15 cellular contexts compared by ENCODE assay signal in the genomic region with DNA sequence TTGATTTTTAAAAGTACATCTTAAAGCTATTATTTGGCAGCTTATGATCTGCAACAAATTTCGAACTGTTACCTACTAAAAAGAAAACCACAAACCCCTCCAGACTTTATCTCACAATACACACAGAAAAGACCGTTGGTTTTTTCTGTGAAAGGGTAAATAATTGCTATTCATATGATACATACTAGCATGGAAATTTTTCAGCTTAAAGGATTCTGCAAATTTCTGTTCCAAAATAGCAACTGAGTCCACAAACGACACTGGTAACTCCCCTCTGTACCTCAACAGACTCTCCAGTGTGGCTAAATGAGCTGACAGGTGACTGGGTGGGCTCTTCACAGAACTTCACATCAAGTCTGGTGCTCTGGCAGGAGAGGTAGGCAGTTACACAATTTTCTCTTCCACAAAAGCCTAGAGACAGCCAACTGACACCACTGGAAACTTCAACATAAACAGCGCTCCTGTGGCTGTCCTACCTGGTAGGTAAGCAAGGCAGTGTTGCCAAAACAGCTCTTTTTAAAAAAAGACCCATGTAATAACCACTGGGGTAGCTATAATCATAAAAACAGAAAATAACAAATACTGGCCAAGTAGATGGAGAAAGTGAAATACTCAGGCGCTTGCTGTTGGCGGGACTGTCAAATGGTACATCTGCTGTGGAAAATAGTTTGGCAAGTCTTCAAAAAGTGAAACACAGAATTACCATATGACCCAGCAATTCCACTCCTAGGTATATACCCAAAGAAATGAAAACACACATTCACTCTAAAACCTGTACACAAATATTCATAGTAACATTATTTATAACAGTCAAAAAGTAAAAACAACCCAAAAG. TPM values are rescaled to one million over a fixed set of nuclear protein-coding genes. Genes with fewer than 3 reads are reported as not detected.
DNase-seq lines count a peak whose midpoint lies in the region; ATAC-seq and TF ChIP-seq lines count a peak whose summit lies in the region.
"Had no signal": no experiment of that assay in that cellular context is flagged by ENCODE, and none has a peak within 500 bp of the region (broad histone marks: within the 10 kb centered on the region; RNA-seq: fewer than 3 reads in every experiment).

No MANE protein-coding gene starts in this region.

- no peaks in the 10 kb centered on the region for H3K9me3 Mint-ChIP-seq in activated CD4-positive, alpha-beta T cell treated with anti-CD3 and anti-CD28 coated beads for 36 hours (ENCODE audit: low read depth)
- H3K9me3 Mint-ChIP-seq in activated naive CD8-positive, alpha-beta T cell treated with anti-CD3 and anti-CD28 coated beads, Interleukin-2, amount 10 ng/mL, durations not matched to agents 7 days and 5 days = no peaks in the 10 kb centered on the region
- H3K9me3 Mint-ChIP-seq in neural progenitor cell = peaks cover 32% of the 10 kb centered on the region

- H3F3A ChIP-seq in neural progenitor cell (ENCODE audit: low read depth) = no peaks in the 10 kb centered on the region

- H3K9ac ChIP-seq in neural progenitor cell = no peak overlapping the region

- ATAC-seq in activated CD4-positive, alpha-beta T cell treated with anti-CD3 and anti-CD28 coated beads for 36 hours = no peak
- no peak for ATAC-seq in activated naive CD8-positive, alpha-beta T cell treated with anti-CD3 and anti-CD28 coated beads, Interleukin-2, amount 10 ng/mL, durations not matched to agents 7 days and 5 days (ENCODE audit: low read depth)
- ATAC-seq in GM18867 (IDR thresholded peaks at IDR 0.05; ENCODE audit: unreplicated experiment) = no peak

- H3K79me2 ChIP-seq in neural progenitor cell (ENCODE audit: low read depth) = peaks cover 97% of the 10 kb centered on the region

- TF ChIP-seq CTCF in neural progenitor cell (IDR thresholded peaks at IDR 0.05) = no peak

- intact Hi-C loops in activated CD4-positive, alpha-beta T cell treated with anti-CD3 and anti-CD28 coated beads for 36 hours (cut with DNase I, micrococcal nuclease) = loop anchor here in 1 of 2 experiments (5.0 kb wide), 1 partner anchor 319 kb away; no protein-coding TSS in a partner anchor

- H3K27me3 ChIP-seq in neural progenitor cell = no peaks in the 10 kb centered on the region

- no peak overlapping the region for H3K27ac ChIP-seq in neural progenitor cell

- no peak for DNase-seq in activated CD4-positive, alpha-beta T cell treated with anti-CD3 and anti-CD28 coated beads for 36 hours
- no peak for DNase-seq in activated CD4-positive, alpha-beta T cell treated with anti-CD3 and anti-CD28 coated beads for 48 hours
- DNase-seq in NCI-H446 (lab: John Stamatoyannopoulos, UW) = peak; percentile 33 to 81
- DNase-seq in activated naive CD8-positive, alpha-beta T cell treated with anti-CD3 and anti-CD28 coated beads, Interleukin-2, amount 10 ng/mL, durations not matched to agents 7 days and 5 days = no peak
- no peak for DNase-seq in neural progenitor cell (ENCODE audit: low spot score)
- DNase-seq in T-helper 9 cell = no peak
- DNase-seq in epidermal melanocyte (ENCODE audit: insufficient read length, low spot score) = no peak
- DNase-seq: 8988T; activated CD4-positive, alpha-beta T cell treated with anti-CD3 and anti-CD28 coated beads, Interleukin-2, amount 50 U/mL, for 1 hour; anterior cingulate cortex; MV-4-11; NCI-H510A; SHP77; stimulated activated CD4-positive, alpha-beta T cell treated with anti-CD3 and anti-CD28 coated beads, Interleukin-4, amount 100 ng/mL, for 4 hours had no signal

- H4K20me1 ChIP-seq in neural progenitor cell (ENCODE audit: low read depth) = peaks cover 62% of the 10 kb centered on the region

- H3K9me3 ChIP-seq in neural progenitor cell (ENCODE audit: low read depth) = no peaks in the 10 kb centered on the region

- POLR2A ChIA-PET in activated CD4-positive, alpha-beta T cell treated with anti-CD3 and anti-CD28 coated beads for 36 hours (lab: Charles Lee) = interaction anchor here (0.6 to 1.4 kb wide), 2 partner anchors 37 to 84 kb away, joined by 3 read pairs; no protein-coding TSS in a partner anchor
- POLR2A ChIA-PET in activated naive CD8-positive, alpha-beta T cell treated with anti-CD3 and anti-CD28 coated beads, Interleukin-2, amount 10 ng/mL, durations not matched to agents 7 days and 5 days (lab: Charles Lee) = interaction anchor here (1.2 kb wide), 1 partner anchor 48 kb away, joined by 3 read pairs; no protein-coding TSS in a partner anchor

- peaks cover 18% of the 10 kb centered on the region for H3K4me1 ChIP-seq in neural progenitor cell

- H2AFZ ChIP-seq in neural progenitor cell (replicated peaks) = no peak overlapping the region

- H3K27ac Mint-ChIP-seq in activated CD4-positive, alpha-beta T cell treated with anti-CD3 and anti-CD28 coated beads for 36 hours = peak overlapping the region; percentile 52
- H3K27ac Mint-ChIP-seq in activated naive CD8-positive, alpha-beta T cell treated with anti-CD3 and anti-CD28 coated beads, Interleukin-2, amount 10 ng/mL, durations not matched to agents 7 days and 5 days = peak overlapping the region; percentile 30
- no peak overlapping the region for H3K27ac Mint-ChIP-seq in neural progenitor cell

- H3K27me3 Mint-ChIP-seq in activated CD4-positive, alpha-beta T cell treated with anti-CD3 and anti-CD28 coated beads for 36 hours = no peaks in the 10 kb centered on the region
- no peaks in the 10 kb centered on the region for H3K27me3 Mint-ChIP-seq in activated naive CD8-positive, alpha-beta T cell treated with anti-CD3 and anti-CD28 coated beads, Interleukin-2, amount 10 ng/mL, durations not matched to agents 7 days and 5 days
- H3K27me3 Mint-ChIP-seq in neural progenitor cell (ENCODE audit: insufficient read depth, low read depth) = no peaks in the 10 kb centered on the region

- peaks cover 93% of the 10 kb centered on the region for H3K4me1 Mint-ChIP-seq in activated CD4-positive, alpha-beta T cell treated with anti-CD3 and anti-CD28 coated beads for 36 hours
- peaks cover 76% of the 10 kb centered on the region for H3K4me1 Mint-ChIP-seq in activated naive CD8-positive, alpha-beta T cell treated with anti-CD3 and anti-CD28 coated beads, Interleukin-2, amount 10 ng/mL, durations not matched to agents 7 days and 5 days
- H3K4me1 Mint-ChIP-seq in neural progenitor cell = no peaks in the 10 kb centered on the region

- H3K36me3 Mint-ChIP-seq in activated CD4-positive, alpha-beta T cell treated with anti-CD3 and anti-CD28 coated beads for 36 hours (ENCODE audit: low read depth) = peaks cover 26% of the 10 kb centered on the region
- peaks cover 17% of the 10 kb centered on the region for H3K36me3 Mint-ChIP-seq in activated naive CD8-positive, alpha-beta T cell treated with anti-CD3 and anti-CD28 coated beads, Interleukin-2, amount 10 ng/mL, durations not matched to agents 7 days and 5 days
- H3K36me3 Mint-ChIP-seq in neural progenitor cell = peaks cover 39% of the 10 kb centered on the region

- H3K4me2 ChIP-seq in neural progenitor cell = peak overlapping the region; percentile 0

- H3K4me3 ChIP-seq in neural progenitor cell = no peak overlapping the region

- H3K36me3 ChIP-seq in neural progenitor cell = no peaks in the 10 kb centered on the region

- H3K4me3 Mint-ChIP-seq in activated CD4-positive, alpha-beta T cell treated with anti-CD3 and anti-CD28 coated beads for 36 hours = no peak overlapping the region
- H3K4me3 Mint-ChIP-seq in activated naive CD8-positive, alpha-beta T cell treated with anti-CD3 and anti-CD28 coated beads, Interleukin-2, amount 10 ng/mL, durations not matched to agents 7 days and 5 days = no peak overlapping the region
- no peak overlapping the region for H3K4me3 Mint-ChIP-seq in neural progenitor cell

- CTCF ChIA-PET in activated CD4-positive, alpha-beta T cell treated with anti-CD3 and anti-CD28 coated beads for 36 hours (lab: Charles Lee) = interaction anchor here (0.6 to 1.2 kb wide), 6 partner anchors 8 to 128 kb away, joined by 3 to 5 read pairs (median 3); no protein-coding TSS in a partner anchor

RNA-seq across cellular contexts. Expression of gene ELOVL5, which starts 37.8 kb away (rescaled TPM):
- total RNA-seq in activated CD4-positive, alpha-beta T cell treated with anti-CD3 and anti-CD28 coated beads for 36 hours = 100 to 1,000 TPM in 1 of 2 experiments, 10 to 100 TPM in 1; 98.1 to 106 TPM
- 100 to 1,000 TPM; 101 to 110 TPM for total RNA-seq in activated naive CD8-positive, alpha-beta T cell treated with anti-CD3 and anti-CD28 coated beads, Interleukin-2, amount 10 ng/mL, durations not matched to agents 7 days and 5 days
- total RNA-seq in neural progenitor cell (ENCODE audit: low replicate concordance) = 137 and 185 TPM in 2 replicates

Comparison
In these comparisons a context has a peak if more than half of its experiments do, and no peak if none do; other contexts are left out.
1. DNase-seq: peak in NCI-H446 (2 of 2); none in activated CD4-positive, alpha-beta T cell treated with anti-CD3 and anti-CD28 coated beads for 36 hours (single experiment), activated CD4-positive, alpha-beta T cell treated with anti-CD3 and anti-CD28 coated beads for 48 hours (single experiment), activated naive CD8-positive, alpha-beta T cell treated with anti-CD3 and anti-CD28 coated beads, Interleukin-2, amount 10 ng/mL, durations not matched to agents 7 days and 5 days (single experiment), neural progenitor cell (single experiment), T-helper 9 cell (single experiment) and epidermal melanocyte (single experiment).